8 cellular contexts compared by ENCODE assay signal in genomic region chr1:157011845-157012244, GRCh38.
"Had no signal": no experiment of that assay in that cellular context is flagged by ENCODE, and none has a peak within 500 bp of the region (broad histone marks: within the 10 kb centered on the region; RNA-seq: fewer than 3 reads in every experiment).

No MANE protein-coding gene starts in this region.

- DNase-seq: GDM1, GF-D8 had no signal

- H3K4me3 ChIP-seq: GM12878 had no signal

- FAIRE-seq: G401.6, GM12878, GM12891, GM12892, GM18507, GM19239 had no signal
